Comparison of ENCODE assay signal across 17 cellular contexts in the genomic region with DNA sequence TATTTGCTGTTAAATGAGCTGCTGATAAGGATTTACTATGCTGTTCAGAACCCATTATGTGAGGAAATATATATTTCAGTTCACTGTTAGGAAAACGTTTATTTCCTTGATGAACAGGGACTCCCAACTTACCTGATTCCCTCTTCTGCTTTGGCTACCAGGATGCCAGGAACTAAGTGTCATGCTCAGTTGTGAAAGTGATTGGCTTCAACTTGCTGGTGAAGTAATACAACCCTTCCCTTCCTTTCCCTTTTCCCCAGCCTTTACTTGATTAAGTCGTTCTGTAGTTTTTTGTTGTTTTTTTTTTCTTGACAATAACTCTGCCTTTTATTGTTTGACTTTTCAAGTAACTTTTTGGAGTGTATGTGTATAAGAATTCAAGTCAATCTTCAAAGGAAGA. TPM values are rescaled to one million over a fixed set of nuclear protein-coding genes. Genes with fewer than 3 reads are reported as not detected.
DNase-seq lines count a peak whose midpoint lies in the region; ATAC-seq and TF ChIP-seq lines count a peak whose summit lies in the region.
"Had no signal": no experiment of that assay in that cellular context is flagged by ENCODE, and none has a peak within 500 bp of the region (broad histone marks: within the 10 kb centered on the region; RNA-seq: fewer than 3 reads in every experiment).

No MANE protein-coding gene starts in this region.

- H3K9me2 ChIP-seq in Karpas-422 (replicated peaks; ENCODE audit: insufficient read depth, low read length), result no peaks in the 10 kb centered on the region

- DNase-seq in MCF 10A (ENCODE audit: unreplicated experiment) (no peak), mammary epithelial cell (no peak), left cardiac atrium (no peak), mucosa of descending colon (no peak), Karpas-422 (no peak)
- DNase-seq in activated CD4-positive, alpha-beta T cell treated with anti-CD3 and anti-CD28 coated beads for 1 hour, result no peak
- no peak for DNase-seq in activated CD4-positive, CD25-positive, alpha-beta regulatory T cell treated with anti-CD3 and anti-CD28 coated beads, Interleukin-2, amount 50 U/mL, for 72 hours
- DNase-seq: 8988T; CD8-positive, alpha-beta memory T cell; DMS 273 treated with DMSO at 0.1 percent for 48 hours; NCI-H1092; NCI-H1694; NCI-H345; NCI-H526 treated with DMSO at 0.1 percent for 48 hours; PC-9 had no signal

- no peaks in the 10 kb centered on the region for H4K20me1 ChIP-seq in mammary epithelial cell (ENCODE audit: insufficient read depth, low read length)
- H4K20me1 ChIP-seq in Karpas-422 (ENCODE audit: insufficient read depth, low read depth, low read length), result peaks cover 8% of the 10 kb centered on the region; the same call in 1 of the 2 replicates
- H4K20me1 ChIP-seq: BLaER1 had no signal

- H3K36me3 ChIP-seq in mammary epithelial cell (ENCODE audit: insufficient read depth, low read length), result no peaks in the 10 kb centered on the region
- no peaks in the 10 kb centered on the region for H3K36me3 ChIP-seq in mucosa of descending colon (ENCODE audit: low read depth)
- H3K36me3 ChIP-seq in Karpas-422 (ENCODE audit: insufficient read depth, low read length), result peaks cover 5% of the 10 kb centered on the region; the same call in 1 of the 2 replicates
- H3K36me3 ChIP-seq: BLaER1 had no signal

- no peaks in the 10 kb centered on the region for H3K27me3 Mint-ChIP-seq in MCF 10A (ENCODE audit: insufficient read depth, unreplicated experiment)

- H3K79me2 ChIP-seq in mammary epithelial cell (ENCODE audit: insufficient read depth, low read length) (peaks cover 75% of the 10 kb centered on the region), Karpas-422 (ENCODE audit: low read length) (peaks cover 95% of the 10 kb centered on the region)

- H3K4me2 ChIP-seq in mammary epithelial cell (ENCODE audit: insufficient read depth, low read depth, low read length) (no peak overlapping the region), Karpas-422 (ENCODE audit: low read depth, low read length, poor library complexity, severe bottlenecking) (no peak overlapping the region)
- H3K4me2 ChIP-seq: BLaER1, PC-9 had no signal

- H3K27me3 ChIP-seq in mammary epithelial cell (ENCODE audit: insufficient read depth, low read length) (no peaks in the 10 kb centered on the region), Karpas-422 (ENCODE audit: low read length) (no peaks in the 10 kb centered on the region)
- H3K27me3 ChIP-seq: BLaER1 had no signal

- in situ Hi-C loops in mammary epithelial cell (cut with MboI; ENCODE audit: low sequenced_read_pairs in 2 of 2), result no loop called here

- H3K4me1 Mint-ChIP-seq in MCF 10A (ENCODE audit: insufficient read depth, unreplicated experiment), result peaks cover 23% of the 10 kb centered on the region
- H3K4me1 Mint-ChIP-seq: CD8-positive, alpha-beta memory T cell had no signal

- WGBS in mammary epithelial cell (ENCODE audit: low coverage, missing lambda C conversion rate), result 66% methylated on average over 2 of the region's 2 CpGs

- no peaks in the 10 kb centered on the region for H3K4me1 ChIP-seq in mammary epithelial cell (ENCODE audit: insufficient read depth, low read length)
- H3K4me1 ChIP-seq in mucosa of descending colon (ENCODE audit: low read depth), result peaks cover 13% of the 10 kb centered on the region
- H3K4me1 ChIP-seq in Karpas-422 (ENCODE audit: low read length), result no peaks in the 10 kb centered on the region
- H3K4me1 ChIP-seq: BLaER1 had no signal

- BruUV-seq in MCF 10A (replicated peaks; lab: Mats Ljungman, UMichigan), result no TSS peak
- no TSS peak for BruUV-seq in mammary epithelial cell (replicated peaks; lab: Mats Ljungman, UMichigan)

- POLR2A ChIA-PET in MCF 10A (lab: Yijun Ruan, JAX), result no interaction called here

- TF ChIP-seq CTCF in MCF 10A (IDR thresholded peaks at IDR 0.05; ENCODE audit: unreplicated experiment) (no peak), mammary epithelial cell (conservative IDR thresholded peaks at IDR 0.05 in 1 of 2, IDR thresholded peaks at IDR 0.05 in 1 of 2; ENCODE audit: extremely low read depth in 1 of 2, insufficient read depth in 1 of 2, low read depth in 1 of 2, low read length in 2 of 2) (no peak), mucosa of descending colon (IDR thresholded peaks at IDR 0.05) (no peak)

- H3K4me3 ChIP-seq in mammary epithelial cell (replicated peaks in 1 of 3; ENCODE audit: insufficient read depth in 1 of 3, low read depth in 2 of 3, low read length in 3 of 3), result no peak overlapping the region
- no peak overlapping the region for H3K4me3 ChIP-seq in mucosa of descending colon
- H3K4me3 ChIP-seq in Karpas-422 (ENCODE audit: low read length), result no peak overlapping the region
- H3K4me3 ChIP-seq: BLaER1, PC-9 had no signal

- no peak overlapping the region for H3K4me3 Mint-ChIP-seq in MCF 10A (ENCODE audit: unreplicated experiment)
- H3K4me3 Mint-ChIP-seq: CD8-positive, alpha-beta memory T cell had no signal

- dilution Hi-C loops in mammary epithelial cell (cut with HindIII; ENCODE audit: low sequenced_read_pairs), result no loop called here

- intact Hi-C loops in MCF 10A (cut with micrococcal nuclease) (no loop called here), mammary epithelial cell (cut with micrococcal nuclease) (no loop called here), left cardiac atrium (cut with DNase I) (no loop called here), mucosa of descending colon (cut with DNase I, micrococcal nuclease) (no loop called here)

- H2AFZ ChIP-seq in mammary epithelial cell (ENCODE audit: low read depth, low read length) (no peak overlapping the region), Karpas-422 (ENCODE audit: low read length) (no peak overlapping the region)
- H2AFZ ChIP-seq: PC-9 had no signal

- H3K9me3 ChIP-seq in mammary epithelial cell (replicated peaks; ENCODE audit: insufficient read depth, low read length) (no peaks in the 10 kb centered on the region), mucosa of descending colon (no peaks in the 10 kb centered on the region), Karpas-422 (ENCODE audit: low read length) (no peaks in the 10 kb centered on the region)
- H3K9me3 ChIP-seq: BLaER1 had no signal

- peak overlapping the region; percentile 3 for H3K27ac Mint-ChIP-seq in MCF 10A (ENCODE audit: low read depth, unreplicated experiment)
- H3K27ac Mint-ChIP-seq: CD8-positive, alpha-beta memory T cell had no signal

- CTCF ChIA-PET in MCF 10A (lab: Yijun Ruan, JAX), result interaction anchor here (0.6 kb wide), 1 partner anchor 282 kb away, joined by 4 read pairs; no protein-coding TSS in a partner anchor
- CTCF ChIA-PET in mammary epithelial cell (lab: Charles Lee; ENCODE audit: low non-redundant PET), result no interaction called here

- no peaks in the 10 kb centered on the region for H3K9me3 Mint-ChIP-seq in MCF 10A (ENCODE audit: unreplicated experiment)
- H3K9me3 Mint-ChIP-seq: CD8-positive, alpha-beta memory T cell had no signal

- H3K36me3 Mint-ChIP-seq in MCF 10A (ENCODE audit: insufficient read depth, unreplicated experiment), result peaks cover 45% of the 10 kb centered on the region

- H3K27ac ChIP-seq in mammary epithelial cell (ENCODE audit: insufficient read depth, low read depth, low read length) (no peak overlapping the region), Karpas-422 (ENCODE audit: low read length) (no peak overlapping the region)
- H3K27ac ChIP-seq: BLaER1, PC-9 had no signal

- H3K9ac ChIP-seq in mammary epithelial cell (ENCODE audit: insufficient read depth, low read length) (no peak overlapping the region), Karpas-422 (ENCODE audit: low read length) (no peak overlapping the region)
- H3K9ac ChIP-seq: BLaER1 had no signal

- peak; percentile 51 to 55 for ATAC-seq in left cardiac atrium
- ATAC-seq in mucosa of descending colon, result peak; percentile 61
- no peak for ATAC-seq in HG03159 (IDR thresholded peaks at IDR 0.05; ENCODE audit: unreplicated experiment)

RNA-seq across cellular contexts. Expression of gene KANK1, which starts 19.5 kb away (rescaled TPM):
- total RNA-seq in MCF 10A (2022) (46.0 and 56.1 TPM in 2 replicates), mammary epithelial cell (10 to 100 TPM; 52.7 to 75.5 TPM), left cardiac atrium (100 to 1,000 TPM; 110 to 137 TPM), mucosa of descending colon (10 to 100 TPM; 23.1 to 65.3 (median 26.5) TPM)
- 80.2 TPM for polyA plus RNA-seq in mammary epithelial cell
- polyA minus RNA-seq in mammary epithelial cell, result 109 TPM
- 78.7 and 82.5 TPM in 2 replicates for total RNA-seq in Karpas-422 (2014; rRNA removed; shearing (Covaris generic); ENCODE audit: low replicate concordance)
